Comparison of ENCODE assay signal across 17 cellular contexts in genomic region chr17:66412857-66413563, GRCh38.
DNase-seq lines count a peak whose midpoint lies in the region; ATAC-seq and TF ChIP-seq lines count a peak whose summit lies in the region.
"Had no signal": no experiment of that assay in that cellular context is flagged by ENCODE, and none has a peak within 500 bp of the region (broad histone marks: within the 10 kb centered on the region; RNA-seq: fewer than 3 reads in every experiment).

No MANE protein-coding gene starts in this region.

- H2AFZ ChIP-seq in OCI-LY7 (ENCODE audit: low read length) = no peak overlapping the region

- no peaks in the 10 kb centered on the region for H3K9me2 ChIP-seq in OCI-LY7 (ENCODE audit: insufficient read depth, low read length)

- CTCF ChIA-PET in CD8-positive, alpha-beta T cell (lab: Charles Lee) = interaction anchor here (1.2 kb wide), 1 partner anchor 10 kb away, joined by 4 read pairs; no protein-coding TSS in a partner anchor
- CTCF ChIA-PET in OCI-LY7 (lab: Charles Lee; ENCODE audit: unreplicated experiment) = no interaction called here

- H3K27me3 ChIP-seq in CD8-positive, alpha-beta T cell (ENCODE audit: insufficient read depth, low read length) = no peaks in the 10 kb centered on the region
- H3K27me3 ChIP-seq in WERI-Rb-1 (ENCODE audit: insufficient read depth, low read depth, severe bottlenecking) = no peaks in the 10 kb centered on the region
- H3K27me3 ChIP-seq: tibial nerve had no signal

- no peaks in the 10 kb centered on the region for H3K36me3 ChIP-seq in CD8-positive, alpha-beta T cell (ENCODE audit: insufficient read depth, low read length)
- H3K36me3 ChIP-seq in OCI-LY7 (ENCODE audit: insufficient read depth, low read length) (no peaks in the 10 kb centered on the region), WERI-Rb-1 (no peaks in the 10 kb centered on the region)
- H3K36me3 ChIP-seq: tibial nerve had no signal

- TF ChIP-seq CTCF in CD8-positive, alpha-beta T cell (IDR thresholded peaks at IDR 0.05) = no peak
- TF ChIP-seq CTCF in OCI-LY7 (conservative IDR thresholded peaks at IDR 0.05; ENCODE audit: low read length) = no peak
- no peak for TF ChIP-seq CTCF in WERI-Rb-1 (IDR thresholded peaks at IDR 0.05; ENCODE audit: low read depth, low read length)

- peaks cover 60% of the 10 kb centered on the region for H3K4me1 ChIP-seq in CD8-positive, alpha-beta T cell (ENCODE audit: insufficient read depth, low read length)
- H3K4me1 ChIP-seq in OCI-LY7 (ENCODE audit: insufficient read depth, low read length, poor library complexity, severe bottlenecking) = peaks cover 15% of the 10 kb centered on the region

- no peak for ATAC-seq in CD8-positive, alpha-beta T cell
- ATAC-seq: HCT116, SK-N-SH treated with all-trans-retinoic acid at 6 μM for 48 hours had no signal

- peak overlapping the region; percentile 45 for H3K27ac Mint-ChIP-seq in CD8-positive, alpha-beta T cell
- H3K27ac Mint-ChIP-seq: nephron progenitor cell had no signal

- no peaks in the 10 kb centered on the region for H3K27me3 Mint-ChIP-seq in CD8-positive, alpha-beta T cell (ENCODE audit: low read depth)

- no peak overlapping the region for H3K4me2 ChIP-seq in OCI-LY7 (ENCODE audit: low read length)

- H3K27ac ChIP-seq in CD8-positive, alpha-beta T cell (ENCODE audit: low read depth, low read length) = no peak overlapping the region
- no peak overlapping the region for H3K27ac ChIP-seq in OCI-LY7 (ENCODE audit: low read depth, low read length, poor library complexity, severe bottlenecking)
- H3K27ac ChIP-seq in WERI-Rb-1 = no peak overlapping the region
- H3K27ac ChIP-seq: tibial nerve, VCaP had no signal

- intact Hi-C loops in CD8-positive, alpha-beta T cell (cut with DNase I, micrococcal nuclease) = loop anchor here in 1 of 2 experiments (5.0 kb wide), 1 partner anchor 36 kb away; no protein-coding TSS in a partner anchor
- intact Hi-C loops in OCI-LY7 (cut with micrococcal nuclease; ENCODE audit: unreplicated experiment) = no loop called here

- H4K20me1 ChIP-seq in OCI-LY7 (ENCODE audit: insufficient read depth, low read length) = no peaks in the 10 kb centered on the region

- H3K4me3 Mint-ChIP-seq in CD8-positive, alpha-beta T cell = peak overlapping the region; percentile 40
- H3K4me3 Mint-ChIP-seq: nephron progenitor cell had no signal

- DNase-seq in NCI-H2107 treated with DMSO at 0.1 percent for 48 hours (lab: John Stamatoyannopoulos, UW; ENCODE audit: unreplicated experiment) (peak; percentile 26), NCI-H2107 (lab: John Stamatoyannopoulos, UW) (no peak), OCI-LY7 (ENCODE audit: low spot score) (peak; percentile 19), myocyte (ENCODE audit: low read depth) (peak; percentile 13), NCI-H1436 treated with DMSO at 0.1 percent for 48 hours (lab: John Stamatoyannopoulos, UW) (no peak), WERI-Rb-1 (no peak), activated gamma-delta T cell treated with Interleukin-2 at 50 U/mL for 16 hours (no peak)
- DNase-seq in CD8-positive, alpha-beta T cell = peak in 1 of 7 experiments; percentile 41
- DNase-seq: 8988T, C1 segment of cervical spinal cord, Karpas-422, NCI-H1417 treated with DMSO at 0.1 percent for 48 hours, nephron progenitor cell had no signal

- no peaks in the 10 kb centered on the region for H3K9me3 Mint-ChIP-seq in CD8-positive, alpha-beta T cell
- H3K9me3 Mint-ChIP-seq: nephron progenitor cell had no signal

- H3K9me3 ChIP-seq in CD8-positive, alpha-beta T cell (ENCODE audit: low read length) = no peaks in the 10 kb centered on the region
- H3K9me3 ChIP-seq in OCI-LY7 (ENCODE audit: low read length) (no peaks in the 10 kb centered on the region), WERI-Rb-1 (ENCODE audit: severe bottlenecking) (no peaks in the 10 kb centered on the region)
- H3K9me3 ChIP-seq: tibial nerve had no signal

- peaks cover 66% of the 10 kb centered on the region for H3K4me1 Mint-ChIP-seq in CD8-positive, alpha-beta T cell (ENCODE audit: low read depth)

- POLR2A ChIA-PET in CD8-positive, alpha-beta T cell (lab: Charles Lee) = interaction anchor here (0.6 kb wide), 1 partner anchor 16 kb away, joined by 4 read pairs; no protein-coding TSS in a partner anchor
- POLR2A ChIA-PET in OCI-LY7 (lab: Charles Lee) = interaction anchor here (0.7 to 0.9 kb wide), 3 partner anchors 20 to 86 kb away, joined by 3 to 6 read pairs (median 3); no protein-coding TSS in a partner anchor

- no peaks in the 10 kb centered on the region for H3K79me2 ChIP-seq in OCI-LY7 (ENCODE audit: insufficient read depth, low read depth, low read length)

- BruUV-seq in OCI-LY7 (replicated peaks; lab: Mats Ljungman, UMichigan) = no TSS peak

- no peaks in the 10 kb centered on the region for H3K36me3 Mint-ChIP-seq in CD8-positive, alpha-beta T cell

- H3K4me3 ChIP-seq in CD8-positive, alpha-beta T cell (ENCODE audit: low read depth, low read length) = no peak overlapping the region
- H3K4me3 ChIP-seq in OCI-LY7 (ENCODE audit: low read depth, low read length, poor library complexity, severe bottlenecking) = no peak overlapping the region
- no peak overlapping the region for H3K4me3 ChIP-seq in WERI-Rb-1 (ENCODE audit: low read depth, low read length)
- H3K4me3 ChIP-seq: tibial nerve had no signal

Comparison
In these comparisons a context has a peak if more than half of its experiments do, and no peak if none do; other contexts are left out.
1. DNase-seq: peak in NCI-H2107 treated with DMSO at 0.1 percent for 48 hours (single experiment), OCI-LY7 (single experiment) and myocyte (single experiment); none in NCI-H2107 (single experiment), NCI-H1436 treated with DMSO at 0.1 percent for 48 hours (single experiment), WERI-Rb-1 (single experiment) and activated gamma-delta T cell treated with Interleukin-2 at 50 U/mL for 16 hours (single experiment).